Comparison of ENCODE assay signal across 26 cellular contexts in the genomic region with DNA sequence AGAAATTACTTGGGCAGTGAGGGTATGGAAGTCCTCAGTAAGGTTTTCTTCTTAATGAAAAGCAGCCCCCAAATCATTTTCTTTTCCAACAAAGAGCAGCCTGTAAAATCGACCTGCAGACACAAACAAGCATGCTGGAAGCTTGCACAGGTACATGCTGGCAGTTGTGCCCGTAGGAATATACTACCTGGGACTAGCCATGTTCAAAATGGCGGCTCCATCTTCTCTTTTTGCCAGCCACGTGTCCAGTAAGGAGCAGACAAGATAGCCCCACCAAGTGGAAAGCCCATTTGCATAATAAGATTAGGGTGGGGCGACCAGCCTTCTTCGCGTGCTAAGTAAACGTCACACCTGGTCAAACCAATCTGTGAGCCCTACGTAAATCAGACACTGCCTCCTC.
DNase-seq lines count a peak whose midpoint lies in the region; ATAC-seq and TF ChIP-seq lines count a peak whose summit lies in the region.
"Had no signal": no experiment of that assay in that cellular context is flagged by ENCODE, and none has a peak within 500 bp of the region (broad histone marks: within the 10 kb centered on the region; RNA-seq: fewer than 3 reads in every experiment).

No MANE protein-coding gene starts in this region.

- H4K20me1 ChIP-seq in GM23338 (replicated peaks; ENCODE audit: insufficient read depth): no peaks in the 10 kb centered on the region
- H4K20me1 ChIP-seq: BLaER1 had no signal

- H3K4ac ChIP-seq in mesendoderm (ENCODE audit: low read depth, low read length): no peak overlapping the region
- H3K4ac ChIP-seq in neuronal stem cell (ENCODE audit: low read length): no peak overlapping the region

- no peaks in the 10 kb centered on the region for H3K4me1 Mint-ChIP-seq in GM23338
- H3K4me1 Mint-ChIP-seq: CD14-positive monocyte; CD4-positive, alpha-beta memory T cell; CD4-positive, CD25-positive, alpha-beta regulatory T cell; CD8-positive, alpha-beta memory T cell had no signal

- H3K27ac Mint-ChIP-seq in GM23338: no peak overlapping the region
- H3K27ac Mint-ChIP-seq: CD4-positive, alpha-beta memory T cell; CD4-positive, CD25-positive, alpha-beta regulatory T cell; CD8-positive, alpha-beta memory T cell had no signal

- H3K4me1 ChIP-seq in GM23338 (ENCODE audit: insufficient read depth): 0 out of 2 replicates have a peak, but pooled peaks cover 3% of the 10 kb centered on the region
- no peaks in the 10 kb centered on the region for H3K4me1 ChIP-seq in mesendoderm (ENCODE audit: control insufficient read depth, low read depth, low read length)
- H3K4me1 ChIP-seq in neuronal stem cell (ENCODE audit: control insufficient read depth in 2 of 2, insufficient read depth in 1 of 2, low read depth in 1 of 2, low read length in 2 of 2): no peaks in the 10 kb centered on the region
- H3K4me1 ChIP-seq: BE2C, BLaER1 had no signal

- H2BK12ac ChIP-seq in neuronal stem cell (ENCODE audit: low read length): no peak overlapping the region

- H4K8ac ChIP-seq in mesendoderm (ENCODE audit: low read depth, low read length): no peak overlapping the region
- no peak overlapping the region for H4K8ac ChIP-seq in neuronal stem cell (ENCODE audit: low read depth, low read length)

- H3K4me2 ChIP-seq in GM23338: no peak overlapping the region
- H3K4me2 ChIP-seq in mesendoderm (ENCODE audit: low read length): no peak overlapping the region
- no peak overlapping the region for H3K4me2 ChIP-seq in neuronal stem cell (ENCODE audit: insufficient read depth, low read length, poor library complexity, severe bottlenecking)
- H3K4me2 ChIP-seq: BLaER1 had no signal

- H3K18ac ChIP-seq in mesendoderm (ENCODE audit: low read length) (no peak overlapping the region), neuronal stem cell (ENCODE audit: low read length) (no peak overlapping the region)

- H2BK120ac ChIP-seq in mesendoderm (ENCODE audit: low read depth, low read length): no peak overlapping the region
- no peak overlapping the region for H2BK120ac ChIP-seq in neuronal stem cell (ENCODE audit: low read depth, low read length)

- ATAC-seq in GM23338: no peak
- ATAC-seq: GM12878 had no signal

- no peaks in the 10 kb centered on the region for H3K36me3 Mint-ChIP-seq in GM23338 (ENCODE audit: low read depth)
- H3K36me3 Mint-ChIP-seq: CD14-positive monocyte; CD4-positive, alpha-beta memory T cell; CD4-positive, CD25-positive, alpha-beta regulatory T cell; CD8-positive, alpha-beta memory T cell had no signal

- DNase-seq in GM23338 (ENCODE audit: low spot score): no peak
- DNase-seq in NCI-H69 (lab: John Stamatoyannopoulos, UW): peak; percentile 20
- peak; percentile 1 for DNase-seq in NCI-H82 treated with DMSO at 0.1 percent for 48 hours (lab: John Stamatoyannopoulos, UW; ENCODE audit: unreplicated experiment)
- DNase-seq in mesendoderm: peak; percentile 16
- DNase-seq in NCI-H187 (lab: John Stamatoyannopoulos, UW): no peak
- no peak for DNase-seq in neuronal stem cell (ENCODE audit: low spot score)
- no peak for DNase-seq in head of caudate nucleus
- no peak for DNase-seq in activated CD4-positive, alpha-beta T cell treated with anti-CD3 and anti-CD28 coated beads, Interleukin-2, amount 50 U/mL, for 4 hours
- DNase-seq: 8988T; ACHN; BE2C; C1 segment of cervical spinal cord; CD4-positive, alpha-beta memory T cell; CD4-positive, CD25-positive, alpha-beta regulatory T cell; CD8-positive, alpha-beta memory T cell; COR-L47; DMS 273 treated with DMSO at 0.1 percent for 48 hours; DMS153; DMS53; DMS79; DND-41; EL; GDM1 had no signal

- H3K9me3 ChIP-seq in neuronal stem cell (replicated peaks in 1 of 2; ENCODE audit: control insufficient read depth in 2 of 2, insufficient read depth in 1 of 2, low read depth in 1 of 2, low read length in 2 of 2): no peaks in the 10 kb centered on the region
- H3K9me3 ChIP-seq: BE2C, BLaER1 had no signal

- H3K79me1 ChIP-seq in mesendoderm (ENCODE audit: low read length): no peaks in the 10 kb centered on the region
- H3K79me1 ChIP-seq in neuronal stem cell (ENCODE audit: low read depth, low read length): no peaks in the 10 kb centered on the region

- H3F3A ChIP-seq in GM23338 (replicated peaks; ENCODE audit: low read depth): no peaks in the 10 kb centered on the region

- H2BK15ac ChIP-seq in mesendoderm (replicated peaks; ENCODE audit: low read depth): no peak overlapping the region
- no peak overlapping the region for H2BK15ac ChIP-seq in neuronal stem cell (ENCODE audit: low read length)

- TF ChIP-seq CTCF in GM23338 (conservative IDR thresholded peaks at IDR 0.05; ENCODE audit: low read depth in 2 of 2): no peak

- no peak overlapping the region for H3K14ac ChIP-seq in neuronal stem cell (ENCODE audit: low read length)

- H3K79me2 ChIP-seq in GM23338 (replicated peaks; ENCODE audit: insufficient read depth) (no peaks in the 10 kb centered on the region), mesendoderm (ENCODE audit: control insufficient read depth, insufficient read depth, low read length) (no peaks in the 10 kb centered on the region)

- H3K9ac ChIP-seq in mesendoderm (ENCODE audit: low read length) (no peak overlapping the region), neuronal stem cell (ENCODE audit: low read depth, low read length, poor library complexity) (no peak overlapping the region)
- H3K9ac ChIP-seq: BLaER1 had no signal

- H3K4me3 ChIP-seq in GM23338 (no peak overlapping the region), mesendoderm (ENCODE audit: low read length) (no peak overlapping the region), neuronal stem cell (ENCODE audit: low read length in 2 of 2) (no peak overlapping the region)
- H3K4me3 ChIP-seq: BLaER1, GM12878 had no signal

- H3K56ac ChIP-seq in mesendoderm (ENCODE audit: low read length): no peak overlapping the region

- H2AK5ac ChIP-seq in mesendoderm (ENCODE audit: low read length) (no peak overlapping the region), neuronal stem cell (ENCODE audit: low read depth, low read length) (no peak overlapping the region)

- no peak overlapping the region for H4K91ac ChIP-seq in neuronal stem cell (ENCODE audit: low read depth, low read length, poor library complexity)

- H3K23ac ChIP-seq in mesendoderm (ENCODE audit: low read length) (no peak overlapping the region), neuronal stem cell (ENCODE audit: low read depth, low read length, poor library complexity) (no peak overlapping the region)

- H4K5ac ChIP-seq in mesendoderm (ENCODE audit: low read length): no peak overlapping the region

- H3K9me3 Mint-ChIP-seq in GM23338: no peaks in the 10 kb centered on the region
- H3K9me3 Mint-ChIP-seq: CD4-positive, alpha-beta memory T cell had no signal

- no CpG with 5 or more reads among the region's 9 CpGs for WGBS in mesendoderm (ENCODE audit: extremely low coverage, insufficient coverage, low lambda C conversion rate)
- no CpG with 5 or more reads among the region's 9 CpGs for WGBS in neuronal stem cell (ENCODE audit: extremely low coverage in 2 of 2, insufficient read length in 2 of 2, insufficient replicate concordance in 1 of 2), 2 donors

- no peak overlapping the region for H2BK5ac ChIP-seq in mesendoderm (ENCODE audit: low read length)
- no peak overlapping the region for H2BK5ac ChIP-seq in neuronal stem cell (ENCODE audit: low read length)

- H2AFZ ChIP-seq in GM23338: peak overlapping the region; percentile 28
- no peak overlapping the region for H2AFZ ChIP-seq in neuronal stem cell (ENCODE audit: low read length)

- H3K27me3 ChIP-seq in GM23338 (ENCODE audit: insufficient read depth) (no peaks in the 10 kb centered on the region), mesendoderm (ENCODE audit: insufficient read depth, low read length, poor library complexity) (no peaks in the 10 kb centered on the region), neuronal stem cell (ENCODE audit: control insufficient read depth in 3 of 3, insufficient read depth in 3 of 3, low read depth in 1 of 3, low read length in 3 of 3) (peaks cover 0 to 14% (median 0%) of the 10 kb centered on the region in 3 experiments)
- H3K27me3 ChIP-seq: BE2C, BLaER1 had no signal

- H3K36me3 ChIP-seq in GM23338 (ENCODE audit: insufficient read depth) (no peaks in the 10 kb centered on the region), mesendoderm (ENCODE audit: control insufficient read depth, insufficient read depth, low read length) (no peaks in the 10 kb centered on the region), neuronal stem cell (replicated peaks in 1 of 2; ENCODE audit: control insufficient read depth in 2 of 2, insufficient read depth in 2 of 2, low read length in 2 of 2) (no peaks in the 10 kb centered on the region)
- H3K36me3 ChIP-seq: BE2C, BLaER1 had no signal

- no peak overlapping the region for H3K4me3 Mint-ChIP-seq in GM23338
- H3K4me3 Mint-ChIP-seq: CD14-positive monocyte; CD4-positive, alpha-beta memory T cell; CD4-positive, CD25-positive, alpha-beta regulatory T cell; CD8-positive, alpha-beta memory T cell had no signal

- H3K27me3 Mint-ChIP-seq in GM23338 (ENCODE audit: insufficient read depth, low read depth, poor library complexity): no peaks in the 10 kb centered on the region
- H3K27me3 Mint-ChIP-seq: CD4-positive, alpha-beta memory T cell; CD4-positive, CD25-positive, alpha-beta regulatory T cell had no signal

- intact Hi-C loops in head of caudate nucleus (cut with DNase I): no loop called here

- no peaks in the 10 kb centered on the region for H3K9me2 ChIP-seq in GM23338 (ENCODE audit: insufficient read depth)

- H3K27ac ChIP-seq in GM23338 (ENCODE audit: low read depth) (no peak overlapping the region), mesendoderm (ENCODE audit: low read depth, low read length) (no peak overlapping the region), neuronal stem cell (replicated peaks; ENCODE audit: low read length) (no peak overlapping the region)
- H3K27ac ChIP-seq: BLaER1 had no signal

TF ChIP-seq in GM23338, 12 proteins besides CTCF, POLR2A, EP300 and RAD21:
- TF ChIP-seq CREB1 (CRISPR knock-in tag; IDR thresholded peaks at IDR 0.05; ENCODE audit: low read depth): no peak
- no peak for TF ChIP-seq ZNF331 (CRISPR knock-in tag; IDR thresholded peaks at IDR 0.05; ENCODE audit: low read depth)

Comparison
In these comparisons a context has a peak if more than half of its experiments do, and no peak if none do; other contexts are left out.
1. DNase-seq: peak in NCI-H69 (single experiment), NCI-H82 treated with DMSO at 0.1 percent for 48 hours (single experiment) and mesendoderm (single experiment); none in GM23338 (single experiment), NCI-H187 (0 of 2), neuronal stem cell (single experiment), head of caudate nucleus (0 of 42) and activated CD4-positive, alpha-beta T cell treated with anti-CD3 and anti-CD28 coated beads, Interleukin-2, amount 50 U/mL, for 4 hours (0 of 2).